9 cellular contexts compared by ENCODE assay signal in the genomic region with DNA sequence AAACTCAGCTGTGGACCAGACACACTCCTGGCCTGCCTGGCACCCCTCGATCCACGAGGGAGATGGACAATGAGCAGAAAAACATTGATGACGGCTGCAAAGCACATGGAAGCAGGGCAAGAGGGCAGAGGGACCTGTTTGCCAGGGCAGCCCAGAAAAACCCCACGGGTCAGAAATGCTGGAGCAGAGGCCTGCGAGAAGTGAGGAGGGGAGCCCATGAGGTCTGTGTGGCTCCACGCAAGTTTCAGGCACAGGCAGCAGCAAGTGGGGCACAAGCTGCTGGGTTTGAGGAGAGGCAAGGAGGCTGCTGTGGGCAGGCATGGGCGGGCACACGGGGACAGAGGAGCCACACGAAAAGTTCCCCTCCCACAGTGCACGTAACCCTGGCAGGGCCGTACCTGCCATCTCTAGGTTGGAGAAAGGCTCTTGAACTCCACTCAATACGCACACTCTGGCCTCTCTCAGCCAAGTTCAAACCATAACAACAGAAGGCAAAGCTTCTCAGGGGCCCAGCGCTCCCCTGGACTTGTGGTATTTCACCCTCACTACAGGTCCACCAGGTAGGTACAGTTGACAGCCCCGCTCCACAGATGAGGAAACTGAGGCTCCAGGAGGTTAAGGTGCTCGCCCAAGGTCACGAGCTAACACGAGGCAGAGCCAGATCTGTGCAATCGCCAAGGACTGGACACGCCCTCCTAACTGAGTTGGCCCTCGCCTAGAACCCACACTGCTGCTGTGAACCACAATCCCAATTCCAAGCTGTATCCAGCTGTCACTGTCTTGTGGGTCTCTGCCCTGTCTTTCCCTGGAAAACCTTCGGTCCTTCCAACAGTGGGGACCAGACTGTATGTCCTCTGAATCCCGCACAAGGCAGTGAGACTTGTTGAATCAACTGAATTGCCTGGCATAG.
A peak's percentile ranks its signal among the peaks of the same experiment; 100 is the strongest.
DNase-seq lines count a peak whose midpoint lies in the region; ATAC-seq, FAIRE-seq and TF ChIP-seq lines count a peak whose summit lies in the region.
"Had no signal": no experiment of that assay in that cellular context is flagged by ENCODE, and none has a peak within 500 bp of the region (broad histone marks: within the 10 kb centered on the region; RNA-seq: fewer than 3 reads in every experiment).

No MANE protein-coding gene starts in this region.

- ATAC-seq in stimulated activated naive CD8-positive, alpha-beta T cell treated with anti-CD3 and anti-CD28 coated beads, Interleukin-15, Interleukin-2, amounts not matched to agents 100 U/mL and 50 U/mL, for 24 hours, result no peak
- ATAC-seq in aorta (ENCODE audit: low FRiP score) (no peak), GM21423 (IDR thresholded peaks at IDR 0.05; ENCODE audit: unreplicated experiment) (no peak)

- no peaks in the 10 kb centered on the region for H3K9me3 ChIP-seq in H1 (ENCODE audit: insufficient read depth in 2 of 2, low read depth in 1 of 2, low read length in 1 of 2)
- no peaks in the 10 kb centered on the region for H3K9me3 ChIP-seq in aorta (ENCODE audit: control insufficient read depth, low read length)

- intact Hi-C loops in aorta (cut with DNase I), result no loop called here

- TF ChIP-seq EP300 in H1 (IDR thresholded peaks at IDR 0.05; ENCODE audit: borderline replicate concordance in 1 of 2, low read depth in 2 of 2, low read length in 2 of 2), result no peak

- H3K4me1 Mint-ChIP-seq in stimulated activated naive CD8-positive, alpha-beta T cell treated with anti-CD3 and anti-CD28 coated beads, Interleukin-15, Interleukin-2, amounts not matched to agents 100 ng/mL and 50 ng/mL, for 24 hours (ENCODE audit: low read depth), result peaks cover 35% of the 10 kb centered on the region
- peaks cover 80% of the 10 kb centered on the region for H3K4me1 Mint-ChIP-seq in nephron

- peaks cover 20 to 56% of the 10 kb centered on the region in 2 experiments for H4K20me1 ChIP-seq in H1 (replicated peaks in 1 of 2; ENCODE audit: control insufficient read depth in 1 of 2, insufficient read depth in 2 of 2, low read length in 2 of 2)

- H2BK5ac ChIP-seq in H1 (ENCODE audit: low read depth, low read length), result no peak overlapping the region; the same call in 1 of the 2 replicates

- TF ChIP-seq CTCF in H1 (IDR thresholded peaks at IDR 0.05; ENCODE audit: control extremely low read depth in 1 of 3, insufficient read depth in 1 of 3, low read depth in 1 of 3, low read length in 3 of 3), result no peak
- TF ChIP-seq CTCF in nephron (IDR thresholded peaks at IDR 0.05; ENCODE audit: unreplicated experiment in 3 of 3), result no peak

- no peaks in the 10 kb centered on the region for H3K36me3 Mint-ChIP-seq in stimulated activated naive CD8-positive, alpha-beta T cell treated with anti-CD3 and anti-CD28 coated beads, Interleukin-15, Interleukin-2, amounts not matched to agents 100 ng/mL and 50 ng/mL, for 24 hours (ENCODE audit: low read depth)
- H3K36me3 Mint-ChIP-seq in nephron (ENCODE audit: low read depth), result peaks cover 4% of the 10 kb centered on the region

- DNase-seq in stimulated activated naive CD8-positive, alpha-beta T cell treated with anti-CD3 and anti-CD28 coated beads, Interleukin-15, Interleukin-2, amounts not matched to agents 100 U/mL and 50 U/mL, for 24 hours, result no peak
- DNase-seq in H1 (ENCODE audit: low read depth in 1 of 2, low spot score in 2 of 2) (no peak), aorta (peak; percentile 40 to 43), iPS-NIHi7 (ENCODE audit: extremely low spot score) (no peak), SHP77 treated with DMSO at 0.1 percent for 48 hours (lab: John Stamatoyannopoulos, UW) (no peak)
- DNase-seq: NCI-H226 had no signal

- no peak for TF ChIP-seq RAD21 in H1 (IDR thresholded peaks at IDR 0.05 in 1 of 2, conservative IDR thresholded peaks at IDR 0.05 in 1 of 2; ENCODE audit: low read depth in 2 of 2, low read length in 2 of 2)

- H3K27ac ChIP-seq in H1 (ENCODE audit: low read depth, low read length) (no peak overlapping the region), aorta (ENCODE audit: low read depth in 1 of 2, low read length in 2 of 2) (no peak overlapping the region)

- FAIRE-seq in H1 (lab: Jason Lieb, UNC), result no peak

- no peaks in the 10 kb centered on the region for H3K9me3 Mint-ChIP-seq in stimulated activated naive CD8-positive, alpha-beta T cell treated with anti-CD3 and anti-CD28 coated beads, Interleukin-15, Interleukin-2, amounts not matched to agents 100 ng/mL and 50 ng/mL, for 24 hours
- H3K9me3 Mint-ChIP-seq in nephron, result no peaks in the 10 kb centered on the region

- H2AK5ac ChIP-seq in H1 (ENCODE audit: low read depth, low read length), result no peak overlapping the region

- H2BK120ac ChIP-seq in H1 (replicated peaks; ENCODE audit: low read depth, low read length), result no peak overlapping the region

- peaks cover 30% of the 10 kb centered on the region for H3K79me1 ChIP-seq in H1 (ENCODE audit: low read depth, low read length)

- peak overlapping the region; percentile 65 for H3K27ac Mint-ChIP-seq in stimulated activated naive CD8-positive, alpha-beta T cell treated with anti-CD3 and anti-CD28 coated beads, Interleukin-15, Interleukin-2, amounts not matched to agents 100 ng/mL and 50 ng/mL, for 24 hours
- H3K27ac Mint-ChIP-seq in nephron, result peak overlapping the region; percentile 93 to 98 (median 98)

- no peak overlapping the region for H4K91ac ChIP-seq in H1 (replicated peaks; ENCODE audit: insufficient read length, low read length)

- POLR2A ChIA-PET in H1 (lab: Charles Lee; ENCODE audit: partially characterized antibody), result interaction anchor here (1.0 to 1.9 kb wide), 6 partner anchors 9 to 31 kb away, joined by 3 to 7 read pairs (median 4); no protein-coding TSS in a partner anchor

- H2BK20ac ChIP-seq in H1 (ENCODE audit: low read length), result no peak overlapping the region; the same call in 1 of the 2 replicates

- H3K9ac ChIP-seq in H1 (replicated peaks in 1 of 4; ENCODE audit: extremely low read depth in 1 of 4, low read depth in 3 of 4, low read length in 3 of 4), result no peak overlapping the region; a peak in 1 of 7 replicates

- no peak overlapping the region for H3K14ac ChIP-seq in H1 (ENCODE audit: insufficient read length)

- no peak overlapping the region for H3K56ac ChIP-seq in H1 (replicated peaks; ENCODE audit: insufficient read length, low read depth, low read length)

- H4K5ac ChIP-seq in H1 (ENCODE audit: insufficient read length, low read depth, low read length), result no peak overlapping the region

- H3K4me2 ChIP-seq in H1 (ENCODE audit: insufficient read depth in 1 of 2, low read depth in 2 of 2, low read length in 2 of 2), result peak overlapping the region; percentile 60 to 66; a peak in 2 of 4 replicates

- no peak for TF ChIP-seq POLR2A in H1 (IDR thresholded peaks at IDR 0.05; ENCODE audit: control extremely low read depth in 1 of 2, low read depth in 2 of 2, low read length in 2 of 2)

- H2BK12ac ChIP-seq in H1 (ENCODE audit: low read depth, low read length), result 0 out of 2 replicates have a peak overlapping the region, but pooled peaks have one; percentile 98

- H3K36me3 ChIP-seq in H1 (ENCODE audit: control insufficient read depth in 2 of 4, insufficient read depth in 4 of 4, low read length in 3 of 4), result peaks cover 0 to 3% (median 0%) of the 10 kb centered on the region in 4 experiments; a peak in 1 of 8 replicates
- no peaks in the 10 kb centered on the region for H3K36me3 ChIP-seq in aorta (ENCODE audit: control insufficient read depth in 1 of 2, insufficient read depth in 2 of 2, low read length in 1 of 2)

- no peak overlapping the region; the same call in 1 of the 2 replicates for H3K18ac ChIP-seq in H1 (ENCODE audit: extremely low read depth, low read length)

- peaks cover 34 to 96% of the 10 kb centered on the region in 2 experiments for H3K79me2 ChIP-seq in H1 (ENCODE audit: control insufficient read depth in 1 of 2, insufficient read depth in 2 of 2, low read length in 2 of 2)

- no peaks in the 10 kb centered on the region for H3K27me3 Mint-ChIP-seq in stimulated activated naive CD8-positive, alpha-beta T cell treated with anti-CD3 and anti-CD28 coated beads, Interleukin-15, Interleukin-2, amounts not matched to agents 100 ng/mL and 50 ng/mL, for 24 hours
- H3K27me3 Mint-ChIP-seq in nephron (ENCODE audit: low read depth), result no peaks in the 10 kb centered on the region

- H4K8ac ChIP-seq in H1 (ENCODE audit: extremely low read depth, insufficient read depth, low read length), result peak overlapping the region; percentile 40; the same call in 1 of the 2 replicates

- no peak overlapping the region for H3K4me3 ChIP-seq in H1 (ENCODE audit: extremely low read depth in 1 of 4, insufficient read depth in 2 of 4, low read depth in 3 of 4, low read length in 4 of 4)
- no peak overlapping the region for H3K4me3 ChIP-seq in aorta (ENCODE audit: low read length in 2 of 2)

- H3K4me1 ChIP-seq in H1 (replicated peaks in 1 of 4; ENCODE audit: control insufficient read depth in 3 of 4, insufficient read depth in 4 of 4, low read length in 3 of 4), result peaks cover 22 to 52% (median 44%) of the 10 kb centered on the region in 4 experiments
- H3K4me1 ChIP-seq in aorta (ENCODE audit: control insufficient read depth in 1 of 2, insufficient read depth in 2 of 2, low read length in 2 of 2), result no peaks in the 10 kb centered on the region

- H2AFZ ChIP-seq in H1 (ENCODE audit: low read length), result no peak overlapping the region

- 86% methylated on average over 22 of the region's 22 CpGs; no CpG with 5 or more reads in 1 of the 2 experiments for WGBS in H1 (ENCODE audit: extremely low coverage in 1 of 2, insufficient coverage in 1 of 2, insufficient read length in 1 of 2, insufficient replicate concordance in 2 of 2, low coverage in 1 of 2, low lambda C conversion rate in 2 of 2, missing lambda C conversion rate in 1 of 2), 2 experiments
- WGBS in aorta, 2 donors, result 87 to 90% methylated on average over 22 of the region's 22 CpGs

- H2BK15ac ChIP-seq in H1 (ENCODE audit: low read length), result peak overlapping the region; percentile 5

- CTCF ChIA-PET in H1 (lab: Charles Lee; ENCODE audit: partially characterized antibody), result interaction anchor here (0.7 to 2.5 kb wide), 5 partner anchors 9 to 32 kb away, joined by 3 to 10 read pairs (median 6); no protein-coding TSS in a partner anchor

- no peaks in the 10 kb centered on the region for H3K27me3 ChIP-seq in H1 (replicated peaks in 1 of 4; ENCODE audit: control insufficient read depth in 3 of 4, extremely low read depth in 1 of 4, insufficient read depth in 3 of 4, low read length in 3 of 4)
- no peaks in the 10 kb centered on the region for H3K27me3 ChIP-seq in aorta (ENCODE audit: control insufficient read depth in 1 of 2, insufficient read depth in 2 of 2, low read length in 1 of 2)

- H3K23ac ChIP-seq in H1 (ENCODE audit: insufficient read length), result no peak overlapping the region

- peak overlapping the region; percentile 3 for H3K4ac ChIP-seq in H1 (replicated peaks; ENCODE audit: insufficient read length, low read depth, low read length)

- H3K23me2 ChIP-seq in H1 (ENCODE audit: low read depth, low read length), result no peaks in the 10 kb centered on the region; the same call in 1 of the 2 replicates

- no peak overlapping the region for H3K4me3 Mint-ChIP-seq in stimulated activated naive CD8-positive, alpha-beta T cell treated with anti-CD3 and anti-CD28 coated beads, Interleukin-15, Interleukin-2, amounts not matched to agents 100 ng/mL and 50 ng/mL, for 24 hours
- H3K4me3 Mint-ChIP-seq in nephron, result peak overlapping the region; percentile 64 to 67 (median 66)

TF ChIP-seq in H1, 55 proteins besides CTCF, POLR2A, EP300 and RAD21 (continues in another document):
- TF ChIP-seq NRF1 (IDR thresholded peaks at IDR 0.05; ENCODE audit: low read depth, low read length) (no peak), SIX5 (IDR thresholded peaks at IDR 0.05; ENCODE audit: low read depth, low read length) (no peak)

Comparison
In these comparisons a context has a peak if more than half of its experiments do, and no peak if none do; other contexts are left out.
1. DNase-seq: peak in aorta (2 of 2); none in stimulated activated naive CD8-positive, alpha-beta T cell treated with anti-CD3 and anti-CD28 coated beads, Interleukin-15, Interleukin-2, amounts not matched to agents 100 U/mL and 50 U/mL, for 24 hours (single experiment), H1 (0 of 2), iPS-NIHi7 (single experiment) and SHP77 treated with DMSO at 0.1 percent for 48 hours (single experiment).